In genomic region chr11:120027546-120028180, GRCh38 we compare ENCODE assay signal across 18 cellular contexts.
"Had no signal": no experiment of that assay in that cellular context is flagged by ENCODE, and none has a peak within 500 bp of the region (broad histone marks: within the 10 kb centered on the region; RNA-seq: fewer than 3 reads in every experiment).

No MANE protein-coding gene starts in this region.

- H2AFZ ChIP-seq: parathyroid adenoma had no signal

- H3K9ac ChIP-seq: parathyroid adenoma had no signal

- ATAC-seq: activated CD8-positive, alpha-beta T cell treated with anti-CD3 and anti-CD28 coated beads for 36 hours; activated naive CD8-positive, alpha-beta T cell treated with anti-CD3 and anti-CD28 coated beads, Interleukin-2, amount 50 U/mL, for 24 hours; activated T-cell treated with anti-CD3 and anti-CD28 coated beads, Interleukin-2, amount 50 U/mL, for 4 hours; esophagus mucosa; gastrocnemius medialis; left ventricle myocardium superior had no signal

- H3K27ac ChIP-seq: brain microvascular endothelial cell, gastrocnemius medialis, parathyroid adenoma, spleen, WERI-Rb-1 had no signal

- H3K9me3 ChIP-seq: gastrocnemius medialis, spleen had no signal

- H3K4me1 Mint-ChIP-seq: activated naive CD8-positive, alpha-beta T cell treated with anti-CD3 and anti-CD28 coated beads, Interleukin-2, amount 50 U/mL, for 24 hours; naive B cell had no signal

- H3K79me2 ChIP-seq: parathyroid adenoma had no signal

- H3K4me1 ChIP-seq: gastrocnemius medialis, parathyroid adenoma, spleen had no signal

- H3K4me3 Mint-ChIP-seq: activated CD8-positive, alpha-beta T cell treated with anti-CD3 and anti-CD28 coated beads for 36 hours; activated naive CD4-positive, alpha-beta T cell treated with anti-CD3 and anti-CD28 coated beads for 36 hours; activated naive CD8-positive, alpha-beta T cell treated with anti-CD3 and anti-CD28 coated beads, Interleukin-2, amount 50 U/mL, for 24 hours; activated T-cell treated with anti-CD3 and anti-CD28 coated beads, Interleukin-2, amount 50 U/mL, for 4 hours; naive B cell had no signal

- H3K27me3 ChIP-seq: brain microvascular endothelial cell had no signal

- H3K36me3 Mint-ChIP-seq: naive B cell had no signal

- H3K9me3 Mint-ChIP-seq: activated CD8-positive, alpha-beta T cell treated with anti-CD3 and anti-CD28 coated beads for 36 hours; activated naive CD4-positive, alpha-beta T cell treated with anti-CD3 and anti-CD28 coated beads for 36 hours; activated naive CD8-positive, alpha-beta T cell treated with anti-CD3 and anti-CD28 coated beads, Interleukin-2, amount 50 U/mL, for 24 hours; activated T-cell treated with anti-CD3 and anti-CD28 coated beads, Interleukin-2, amount 50 U/mL, for 4 hours had no signal

- H3K27ac Mint-ChIP-seq: activated CD8-positive, alpha-beta T cell treated with anti-CD3 and anti-CD28 coated beads for 36 hours; activated naive CD4-positive, alpha-beta T cell treated with anti-CD3 and anti-CD28 coated beads for 36 hours; activated naive CD8-positive, alpha-beta T cell treated with anti-CD3 and anti-CD28 coated beads, Interleukin-2, amount 50 U/mL, for 24 hours; naive B cell had no signal

- DNase-seq: activated CD4-positive, alpha-beta T cell treated with anti-CD3 and anti-CD28 coated beads for 4 hours; activated CD8-positive, alpha-beta memory T cell treated with anti-CD3 and anti-CD28 coated beads, Interleukin-2, amount 50 U/mL, for 4 hours; activated CD8-positive, alpha-beta T cell treated with anti-CD3 and anti-CD28 coated beads for 36 hours; activated naive CD4-positive, alpha-beta T cell treated with anti-CD3 and anti-CD28 coated beads for 36 hours; activated naive CD8-positive, alpha-beta T cell treated with anti-CD3 and anti-CD28 coated beads, Interleukin-2, amount 50 U/mL, for 24 hours; activated T-cell treated with anti-CD3 and anti-CD28 coated beads, Interleukin-2, amount 50 U/mL, for 4 hours; anterior cingulate cortex; brain microvascular endothelial cell; cortex of kidney; effector CD4-positive, alpha-beta T cell; gastrocnemius medialis; left ventricle myocardium superior; naive B cell; spleen; stimulated activated naive CD4-positive, alpha-beta T cell; WERI-Rb-1 had no signal
